In the genomic region with DNA sequence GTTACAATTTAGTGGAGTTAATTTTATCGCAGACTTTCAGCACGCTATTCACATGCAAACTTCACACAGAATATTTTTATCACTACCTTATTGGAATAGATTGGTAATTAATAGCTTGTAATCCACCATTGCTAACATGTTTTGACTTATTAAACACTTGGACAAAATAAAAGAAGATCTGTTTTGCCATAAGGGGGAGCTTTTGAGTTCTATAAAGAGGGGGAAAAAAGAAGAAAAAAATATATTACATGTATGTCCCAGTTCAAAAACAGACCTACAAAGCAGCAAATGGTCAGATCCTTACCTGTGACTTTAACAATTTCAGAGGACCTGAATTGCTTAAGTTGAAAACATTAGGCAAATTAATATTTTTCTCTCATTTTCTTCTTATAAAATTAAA, we compare ENCODE assay signal across 1 cellular context.
TF ChIP-seq lines count a peak whose summit lies in the region.

No MANE protein-coding gene starts in this region.

TF ChIP-seq in GM23338, 12 proteins besides CTCF, POLR2A, EP300 and RAD21 (continued from another document):
- no peak for TF ChIP-seq ETS1 (IDR thresholded peaks at IDR 0.05)
